In genomic region chr5:122880749-122881148, GRCh38 we compare ENCODE assay signal across 13 cellular contexts. TPM values are rescaled to one million over a fixed set of nuclear protein-coding genes. Genes with fewer than 3 reads are reported as not detected.
DNase-seq lines count a peak whose midpoint lies in the region; ATAC-seq and TF ChIP-seq lines count a peak whose summit lies in the region.
"Had no signal": no experiment of that assay in that cellular context is flagged by ENCODE, and none has a peak within 500 bp of the region (broad histone marks: within the 10 kb centered on the region; RNA-seq: fewer than 3 reads in every experiment).

No MANE protein-coding gene starts in this region.

- H3K4me1 Mint-ChIP-seq in progenitor cell of endocrine pancreas (ENCODE audit: low read depth), result peaks cover 4% of the 10 kb centered on the region

- no peaks in the 10 kb centered on the region for H3K36me3 Mint-ChIP-seq in progenitor cell of endocrine pancreas (ENCODE audit: insufficient read depth)

- intact Hi-C loops in posterior cingulate gyrus (cut with DNase I), result no loop called here

- H3K4me3 Mint-ChIP-seq in progenitor cell of endocrine pancreas (ENCODE audit: low read depth), result no peak overlapping the region
- H3K4me3 Mint-ChIP-seq: T-cell had no signal

- H3K9me3 Mint-ChIP-seq in progenitor cell of endocrine pancreas (ENCODE audit: low read depth), result no peaks in the 10 kb centered on the region
- H3K9me3 Mint-ChIP-seq: T-cell had no signal

- H3K27me3 ChIP-seq in MG63, result no peaks in the 10 kb centered on the region

- ATAC-seq in GM21786 (IDR thresholded peaks at IDR 0.05; ENCODE audit: unreplicated experiment) (peak; percentile 75), HG03575 (IDR thresholded peaks at IDR 0.05; ENCODE audit: extremely low read depth, insufficient number of reproducible peaks, low FRiP score, unreplicated experiment) (peak; percentile 55)
- ATAC-seq: T-cell had no signal

- TF ChIP-seq CTCF in progenitor cell of endocrine pancreas (IDR thresholded peaks at IDR 0.05; ENCODE audit: unreplicated experiment), result no peak

- peak overlapping the region; percentile 7 for H3K27ac Mint-ChIP-seq in progenitor cell of endocrine pancreas
- H3K27ac Mint-ChIP-seq: T-cell had no signal

- H3K27me3 Mint-ChIP-seq in progenitor cell of endocrine pancreas, result no peaks in the 10 kb centered on the region

- no peak overlapping the region for H3K4me3 ChIP-seq in MG63

- H3K9me3 ChIP-seq in MG63, result no peaks in the 10 kb centered on the region

- DNase-seq in activated CD4-positive, alpha-beta T cell treated with anti-CD3 and anti-CD28 coated beads, Interleukin-2, amount 50 U/mL, for 48 hours, result peak; percentile 14 to 35
- no peak for DNase-seq in activated CD4-positive, alpha-beta T cell treated with anti-CD3 and anti-CD28 coated beads for 1 hour
- no peak for DNase-seq in progenitor cell of endocrine pancreas (ENCODE audit: low spot score, unreplicated experiment)
- no peak for DNase-seq in DMS153 treated with DMSO at 0.1 percent for 48 hours (lab: John Stamatoyannopoulos, UW; ENCODE audit: unreplicated experiment)
- no peak for DNase-seq in posterior cingulate gyrus
- no peak for DNase-seq in MG63
- DNase-seq: amniotic stem cell; DMS153; effector CD8-positive, alpha-beta T cell; NCI-H187; T-cell had no signal

- H3K36me3 ChIP-seq in MG63, result no peaks in the 10 kb centered on the region

RNA-seq across cellular contexts. Expression of gene SNX24, which starts 35.3 kb away (rescaled TPM):
- total RNA-seq in progenitor cell of endocrine pancreas, result 20.4 and 20.8 TPM in 2 replicates
- 21.8 and 27.3 TPM in 2 replicates for total RNA-seq in MG63 (2014; rRNA removed; shearing (Covaris generic); ENCODE audit: low replicate concordance)

Comparison
In these comparisons a context has a peak if more than half of its experiments do, and no peak if none do; other contexts are left out.
1. DNase-seq: peak in activated CD4-positive, alpha-beta T cell treated with anti-CD3 and anti-CD28 coated beads, Interleukin-2, amount 50 U/mL, for 48 hours (2 of 2); none in activated CD4-positive, alpha-beta T cell treated with anti-CD3 and anti-CD28 coated beads for 1 hour (single experiment), progenitor cell of endocrine pancreas (single experiment), DMS153 treated with DMSO at 0.1 percent for 48 hours (single experiment), posterior cingulate gyrus (0 of 10) and MG63 (single experiment).